In the genomic region with DNA sequence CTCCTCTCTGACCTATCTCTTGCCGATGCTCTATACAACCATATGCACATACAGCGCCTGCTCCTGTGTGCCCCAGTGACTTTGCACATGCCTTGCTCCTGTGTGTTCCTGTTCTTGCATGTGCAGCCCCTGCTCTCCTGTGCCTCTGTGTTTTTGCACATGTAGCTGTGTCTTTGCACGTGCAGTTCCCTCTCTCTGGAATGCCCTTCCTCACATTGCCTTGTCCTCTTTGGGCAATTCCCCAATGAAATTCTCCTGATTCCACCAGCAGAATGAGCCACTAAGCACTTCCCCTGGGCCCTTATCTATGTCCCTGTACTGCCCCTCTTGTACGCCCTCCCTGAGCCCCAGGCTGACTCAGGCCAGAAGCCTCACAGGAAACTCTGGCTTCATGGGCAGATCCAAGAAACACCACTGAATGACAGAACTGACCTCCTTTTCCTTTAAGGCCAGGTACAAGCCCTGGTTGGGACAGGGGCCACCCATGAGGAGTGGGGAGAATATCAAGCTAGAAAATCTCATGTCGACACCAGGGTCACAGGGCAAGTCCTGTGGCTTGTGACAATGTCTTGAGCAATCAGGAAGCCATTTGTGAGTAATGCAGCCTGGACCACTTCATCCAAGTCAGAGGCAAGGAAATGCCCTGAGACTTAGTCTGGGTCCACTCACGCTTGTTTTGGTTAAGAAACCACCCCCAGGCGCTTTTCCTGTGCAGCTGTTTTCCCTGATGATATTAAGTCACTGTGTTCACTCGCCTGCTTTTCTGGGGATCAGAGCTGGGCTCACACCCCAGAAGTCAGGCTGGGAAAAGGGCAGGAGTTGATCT, we compare ENCODE assay signal across 10 cellular contexts. TPM values are rescaled to one million over a fixed set of nuclear protein-coding genes. Genes with fewer than 3 reads are reported as not detected.
DNase-seq lines count a peak whose midpoint lies in the region; ATAC-seq and TF ChIP-seq lines count a peak whose summit lies in the region.
"Had no signal": no experiment of that assay in that cellular context is flagged by ENCODE, and none has a peak within 500 bp of the region (broad histone marks: within the 10 kb centered on the region; RNA-seq: fewer than 3 reads in every experiment).

No MANE protein-coding gene starts in this region.

- H3K4me3 ChIP-seq in mesodermal cell (ENCODE audit: extremely low read depth, insufficient read depth, low read length, poor library complexity, severe bottlenecking), result no peak overlapping the region
- no peak overlapping the region for H3K4me3 ChIP-seq in effector memory CD4-positive, alpha-beta T cell (ENCODE audit: insufficient read depth, low read depth, low read length, poor library complexity, severe bottlenecking)

- no peaks in the 10 kb centered on the region for H3K36me3 ChIP-seq in mesodermal cell (ENCODE audit: control insufficient read depth, insufficient read depth, low read length)
- no peaks in the 10 kb centered on the region for H3K36me3 ChIP-seq in effector memory CD4-positive, alpha-beta T cell (ENCODE audit: control insufficient read depth, insufficient read depth, low read length)

- peaks cover 5% of the 10 kb centered on the region for H3K27me3 Mint-ChIP-seq in dendritic cell treated with granulocyte-macrophage colony-stimulating factor and Interleukin-4, amounts not matched to agents 40 ng/mL and 50 ng/mL, for 4 days
- peaks cover 38% of the 10 kb centered on the region for H3K27me3 Mint-ChIP-seq in WTC11 (ENCODE audit: low read depth)

- peaks cover 13% of the 10 kb centered on the region for H3K4me1 ChIP-seq in mesodermal cell (ENCODE audit: control insufficient read depth, insufficient read depth, low read length, poor library complexity, severe bottlenecking)
- no peaks in the 10 kb centered on the region for H3K4me1 ChIP-seq in effector memory CD4-positive, alpha-beta T cell (ENCODE audit: control insufficient read depth, insufficient read depth, low read length, poor library complexity, severe bottlenecking)

- H3K27me3 ChIP-seq in effector memory CD4-positive, alpha-beta T cell (replicated peaks; ENCODE audit: control insufficient read depth, insufficient read depth, low read length, poor library complexity, severe bottlenecking), result peaks cover 21% of the 10 kb centered on the region

- peaks cover 81% of the 10 kb centered on the region for H3K4me1 Mint-ChIP-seq in dendritic cell treated with granulocyte-macrophage colony-stimulating factor and Interleukin-4, amounts not matched to agents 40 ng/mL and 50 ng/mL, for 4 days (ENCODE audit: low read depth)
- H3K4me1 Mint-ChIP-seq in WTC11, result peaks cover 25% of the 10 kb centered on the region

- ATAC-seq in HG03520 (IDR thresholded peaks at IDR 0.05; ENCODE audit: unreplicated experiment) (no peak), WTC11 (no peak)

- intact Hi-C loops in dendritic cell treated with granulocyte-macrophage colony-stimulating factor and Interleukin-4, amounts not matched to agents 40 ng/mL and 50 ng/mL, for 4 days (cut with micrococcal nuclease), result loop anchor here (5.0 kb wide), 1 partner anchor 34 kb away; no protein-coding TSS in a partner anchor

- H3K27ac ChIP-seq in mesodermal cell (ENCODE audit: low read depth, low read length, severe bottlenecking), result peak overlapping the region; percentile 65
- H3K27ac ChIP-seq in effector memory CD4-positive, alpha-beta T cell (ENCODE audit: insufficient read depth, low read length, poor library complexity, severe bottlenecking), result no peak overlapping the region

- H3K9me3 Mint-ChIP-seq in dendritic cell treated with granulocyte-macrophage colony-stimulating factor and Interleukin-4, amounts not matched to agents 40 ng/mL and 50 ng/mL, for 4 days, result peaks cover 2% of the 10 kb centered on the region
- no peaks in the 10 kb centered on the region for H3K9me3 Mint-ChIP-seq in WTC11
- H3K9me3 Mint-ChIP-seq: T-helper 2 cell treated with Interferon-gamma antibody and Interleukin-4, amounts not matched to agents 5 μg/mL and 100 μg/mL, for 36 hours had no signal

- peak; percentile 85 for DNase-seq in AG09319 (ENCODE audit: extremely low read depth, low read depth)
- peak; percentile 96 for DNase-seq in MV-4-11 (lab: John Stamatoyannopoulos, UW)
- DNase-seq in effector memory CD4-positive, alpha-beta T cell, result no peak
- no peak for DNase-seq in NCI-H146 (lab: John Stamatoyannopoulos, UW)
- no peak for DNase-seq in WTC11 (ENCODE audit: low spot score)
- DNase-seq: DND-41 had no signal

- H3K9me3 ChIP-seq in mesodermal cell (ENCODE audit: control insufficient read depth, low read length), result no peaks in the 10 kb centered on the region
- H3K9me3 ChIP-seq in effector memory CD4-positive, alpha-beta T cell (ENCODE audit: control insufficient read depth, low read length), result no peaks in the 10 kb centered on the region

- WGBS in mesodermal cell (ENCODE audit: insufficient coverage in 2 of 2), 2 experiments, result 77 to 86% methylated on average over 6 to 8 of the region's 8 CpGs

- H3K36me3 Mint-ChIP-seq in dendritic cell treated with granulocyte-macrophage colony-stimulating factor and Interleukin-4, amounts not matched to agents 40 ng/mL and 50 ng/mL, for 4 days (ENCODE audit: low read depth), result peaks cover 7% of the 10 kb centered on the region
- H3K36me3 Mint-ChIP-seq in WTC11, result no peaks in the 10 kb centered on the region

- H3K4me3 Mint-ChIP-seq in dendritic cell treated with granulocyte-macrophage colony-stimulating factor and Interleukin-4, amounts not matched to agents 40 ng/mL and 50 ng/mL, for 4 days, result no peak overlapping the region
- H3K4me3 Mint-ChIP-seq in WTC11, result no peak overlapping the region
- H3K4me3 Mint-ChIP-seq: T-helper 2 cell treated with Interferon-gamma antibody and Interleukin-4, amounts not matched to agents 5 μg/mL and 100 μg/mL, for 36 hours had no signal

- H3K27ac Mint-ChIP-seq in dendritic cell treated with granulocyte-macrophage colony-stimulating factor and Interleukin-4, amounts not matched to agents 40 ng/mL and 50 ng/mL, for 4 days, result peak overlapping the region; percentile 69
- no peak overlapping the region for H3K27ac Mint-ChIP-seq in WTC11
- H3K27ac Mint-ChIP-seq: T-helper 2 cell treated with Interferon-gamma antibody and Interleukin-4, amounts not matched to agents 5 μg/mL and 100 μg/mL, for 36 hours had no signal

- POLR2A ChIA-PET in WTC11 (lab: Charles Lee), result no interaction called here

- TF ChIP-seq CTCF in AG09319 (IDR thresholded peaks at IDR 0.05; ENCODE audit: low read depth, low read length), result no peak
- TF ChIP-seq CTCF in WTC11 (IDR thresholded peaks at IDR 0.05), result no peak

- CTCF ChIA-PET in WTC11 (lab: Charles Lee), result interaction anchor here (1.1 to 4.8 kb wide), 14 partner anchors 7 to 162 kb away, joined by 3 to 102 read pairs (median 15); no protein-coding TSS in a partner anchor

TF ChIP-seq in WTC11, 78 proteins besides CTCF, POLR2A, EP300 and RAD21:
- TF ChIP-seq USF2 (CRISPR knock-in tag; IDR thresholded peaks at IDR 0.05) (no peak), ZNF138 (CRISPR knock-in tag; conservative IDR thresholded peaks at IDR 0.05) (no peak), KAT7 (CRISPR knock-in tag; IDR thresholded peaks at IDR 0.05; ENCODE audit: borderline replicate concordance) (no peak)

RNA-seq across cellular contexts. Expression of gene ARHGAP22, which starts 1.9 kb away (rescaled TPM):
- polyA plus RNA-seq in mesodermal cell (2013, experiment 1 of 2), result 2.2 TPM
- 4.7 TPM for polyA plus RNA-seq in mesodermal cell (2013, experiment 2 of 2)
- total RNA-seq in WTC11 (2021), result 8.2 to 8.6 TPM (median 8.3 TPM) in 3 replicates

Comparison
In these comparisons a context has a peak if more than half of its experiments do, and no peak if none do; other contexts are left out.
1. DNase-seq: peak in AG09319 (single experiment) and MV-4-11 (single experiment); none in effector memory CD4-positive, alpha-beta T cell (0 of 3), NCI-H146 (single experiment) and WTC11 (single experiment).